ENCODE assay signal across 9 cellular contexts in the genomic region with DNA sequence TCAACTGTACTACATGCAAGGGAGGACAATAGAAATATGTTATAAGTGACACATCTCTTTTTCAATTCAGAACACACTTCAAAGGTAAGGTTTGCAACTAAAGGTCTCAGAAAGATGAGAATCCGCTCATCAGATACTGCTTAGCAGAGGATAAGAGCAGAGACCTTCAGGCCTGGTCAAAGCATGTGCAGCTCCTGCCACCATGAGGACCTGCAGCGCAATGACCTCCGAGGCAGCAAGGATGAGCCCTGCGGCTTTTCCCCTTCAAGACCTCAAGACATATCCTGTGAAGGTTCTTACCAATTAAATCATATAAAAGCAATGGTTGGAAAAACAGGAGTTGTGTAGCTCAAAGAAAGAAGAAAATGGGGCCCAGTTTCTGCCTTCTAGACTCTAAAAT.
A peak's percentile ranks its signal among the peaks of the same experiment; 100 is the strongest.
DNase-seq lines count a peak whose midpoint lies in the region; ATAC-seq and TF ChIP-seq lines count a peak whose summit lies in the region.
"Had no signal": no experiment of that assay in that cellular context is flagged by ENCODE, and none has a peak within 500 bp of the region (broad histone marks: within the 10 kb centered on the region; RNA-seq: fewer than 3 reads in every experiment).

No MANE protein-coding gene starts in this region.

- TF ChIP-seq POLR2A in breast epithelium (IDR thresholded peaks at IDR 0.05) (no peak), NB4 (IDR thresholded peaks at IDR 0.05; ENCODE audit: extremely low read depth, insufficient read length) (no peak)

- BruUV-seq in MCF 10A (replicated peaks; lab: Mats Ljungman, UMichigan): no TSS peak

- H3K4me1 Mint-ChIP-seq in MCF 10A (ENCODE audit: insufficient read depth, unreplicated experiment): no peaks in the 10 kb centered on the region
- no peaks in the 10 kb centered on the region for H3K4me1 Mint-ChIP-seq in endodermal cell
- H3K4me1 Mint-ChIP-seq: CD4-positive, CD25-positive, alpha-beta regulatory T cell had no signal

- peaks cover 0 to 25% of the 10 kb centered on the region in 2 donors for H3K9me3 ChIP-seq in breast epithelium
- H3K9me3 ChIP-seq in endodermal cell (ENCODE audit: control insufficient read depth, low read length): peaks cover 51% of the 10 kb centered on the region

- POLR2A ChIA-PET in MCF 10A (lab: Yijun Ruan, JAX): no interaction called here

- TF ChIP-seq CTCF in MCF 10A (IDR thresholded peaks at IDR 0.05; ENCODE audit: unreplicated experiment): no peak
- TF ChIP-seq CTCF in breast epithelium (IDR thresholded peaks at IDR 0.05): no peak
- peak; percentile 37 for TF ChIP-seq CTCF in NB4 (IDR thresholded peaks at IDR 0.05; ENCODE audit: low read depth, low read length)
- peak; percentile 82 for TF ChIP-seq CTCF in endodermal cell (conservative IDR thresholded peaks at IDR 0.05)

- H3K36me3 Mint-ChIP-seq in MCF 10A (ENCODE audit: insufficient read depth, unreplicated experiment) (no peaks in the 10 kb centered on the region), endodermal cell (ENCODE audit: low read depth) (peaks cover 2% of the 10 kb centered on the region)
- H3K36me3 Mint-ChIP-seq: CD4-positive, CD25-positive, alpha-beta regulatory T cell had no signal

- H3K4me3 ChIP-seq in breast epithelium: no peak overlapping the region
- H3K4me3 ChIP-seq in NB4 (ENCODE audit: low read depth, low read length): no peak overlapping the region
- H3K4me3 ChIP-seq in endodermal cell (ENCODE audit: low read length): no peak overlapping the region

- no peaks in the 10 kb centered on the region for H3K27me3 Mint-ChIP-seq in MCF 10A (ENCODE audit: insufficient read depth, unreplicated experiment)
- no peaks in the 10 kb centered on the region for H3K27me3 Mint-ChIP-seq in endodermal cell (ENCODE audit: insufficient read depth)
- H3K27me3 Mint-ChIP-seq: CD4-positive, CD25-positive, alpha-beta regulatory T cell had no signal

- no peak overlapping the region for H3K4me3 Mint-ChIP-seq in MCF 10A (ENCODE audit: unreplicated experiment)
- H3K4me3 Mint-ChIP-seq in endodermal cell: no peak overlapping the region
- H3K4me3 Mint-ChIP-seq: CD4-positive, CD25-positive, alpha-beta regulatory T cell had no signal

- H3K27me3 ChIP-seq in breast epithelium (no peaks in the 10 kb centered on the region), endodermal cell (ENCODE audit: control insufficient read depth, insufficient read depth, low read length, poor library complexity, severe bottlenecking) (no peaks in the 10 kb centered on the region)

- no peaks in the 10 kb centered on the region for H3K36me3 ChIP-seq in breast epithelium
- no peaks in the 10 kb centered on the region for H3K36me3 ChIP-seq in endodermal cell (ENCODE audit: control insufficient read depth, insufficient read depth, low read length)

- no peak overlapping the region for H3K9ac ChIP-seq in endodermal cell (ENCODE audit: extremely low read depth, low read length, poor library complexity, severe bottlenecking)

- H3K27ac Mint-ChIP-seq in MCF 10A (ENCODE audit: low read depth, unreplicated experiment): no peak overlapping the region
- no peak overlapping the region for H3K27ac Mint-ChIP-seq in endodermal cell

- intact Hi-C loops in MCF 10A (cut with micrococcal nuclease): no loop called here
- intact Hi-C loops in breast epithelium (cut with DNase I; ENCODE audit: low total_unique reads): no loop called here
- intact Hi-C loops in posterior vena cava (cut with DNase I): no loop called here

- ATAC-seq in GM21529 (IDR thresholded peaks at IDR 0.05; ENCODE audit: unreplicated experiment): no peak
- no peak for ATAC-seq in GM18873 (IDR thresholded peaks at IDR 0.05; ENCODE audit: low FRiP score, unreplicated experiment)

- 62 to 100% methylated on average over 1 to 4 of the region's 4 CpGs for WGBS in endodermal cell (ENCODE audit: insufficient coverage in 1 of 2, insufficient read length in 1 of 2), 2 experiments

- H3K27ac ChIP-seq in breast epithelium (no peak overlapping the region), endodermal cell (ENCODE audit: low read depth, low read length) (no peak overlapping the region)

- DNase-seq in MCF 10A (ENCODE audit: unreplicated experiment): peak; percentile 8
- DNase-seq in breast epithelium (ENCODE audit: low spot score in 2 of 2): no peak
- DNase-seq in NB4 (ENCODE audit: low read depth): peak; percentile 67
- DNase-seq in endodermal cell: peak; percentile 79
- DNase-seq in germinal center (ENCODE audit: low spot score): no peak
- no peak for DNase-seq in posterior vena cava (ENCODE audit: low spot score)
- DNase-seq: CD4-positive, CD25-positive, alpha-beta regulatory T cell had no signal

- H3K4me1 ChIP-seq in breast epithelium (no peaks in the 10 kb centered on the region), endodermal cell (ENCODE audit: control insufficient read depth, insufficient read depth, low read length) (no peaks in the 10 kb centered on the region)

- CTCF ChIA-PET in MCF 10A (lab: Yijun Ruan, JAX): interaction anchor here (0.6 to 1.6 kb wide), 4 partner anchors 35 to 1380 kb away, joined by 3 to 6 read pairs (median 3); no protein-coding TSS in a partner anchor

- H3K9me3 Mint-ChIP-seq in MCF 10A (ENCODE audit: unreplicated experiment): peaks cover 21% of the 10 kb centered on the region
- H3K9me3 Mint-ChIP-seq in endodermal cell: peaks cover 51% of the 10 kb centered on the region

Comparison
In these comparisons a context has a peak if more than half of its experiments do, and no peak if none do; other contexts are left out.
1. DNase-seq: peak in MCF 10A (single experiment), NB4 (single experiment) and endodermal cell (single experiment); none in breast epithelium (0 of 2), germinal center (single experiment) and posterior vena cava (single experiment).
2. CTCF ChIP-seq: peak in NB4 (single experiment) and endodermal cell (single experiment); none in MCF 10A (single experiment) and breast epithelium (0 of 3).